ENCODE assay signal across 34 cellular contexts in the genomic region with DNA sequence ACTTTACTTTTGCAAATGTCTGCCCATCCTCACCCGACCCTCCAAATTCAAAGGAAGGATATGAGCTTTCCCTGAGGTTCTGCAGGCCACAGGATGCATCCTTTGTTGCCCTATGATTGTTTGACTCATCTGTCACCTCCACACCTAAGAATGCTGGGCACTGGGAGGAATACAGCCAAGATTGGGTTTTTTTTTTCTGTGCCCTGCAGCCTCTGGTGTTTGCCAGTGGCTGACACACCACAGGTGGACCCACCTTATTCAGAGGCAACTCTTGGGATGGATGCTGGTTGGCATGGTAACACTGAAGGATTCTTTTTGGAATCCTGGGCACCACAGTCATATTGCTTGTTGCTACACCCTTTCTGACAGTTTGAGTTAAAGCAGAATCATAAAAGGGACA. TPM values are rescaled to one million over a fixed set of nuclear protein-coding genes. Genes with fewer than 3 reads are reported as not detected.
"Had no signal": no experiment of that assay in that cellular context is flagged by ENCODE, and none has a peak within 500 bp of the region (broad histone marks: within the 10 kb centered on the region; RNA-seq: fewer than 3 reads in every experiment).

No MANE protein-coding gene starts in this region.

- H2AFZ ChIP-seq: hepatocyte had no signal

- H3K9me3 ChIP-seq: gastrocnemius medialis, pancreas, prostate gland, transverse colon had no signal

- H3K27ac ChIP-seq: epithelial cell of prostate, gastrocnemius medialis, hepatocyte, pancreas, prostate gland, transverse colon had no signal

- DNase-seq: activated CD4-positive, alpha-beta memory T cell treated with anti-CD3 and anti-CD28 coated beads for 36 hours; activated CD4-positive, alpha-beta T cell treated with anti-CD3 and anti-CD28 coated beads, Interleukin-2, amount 10 ng/mL, durations not matched to agents 24 days and 14 days; activated CD4-positive, CD25-positive, alpha-beta regulatory T cell treated with anti-CD3 and anti-CD28 coated beads, Interleukin-2, amount 50 U/mL, for 72 hours; activated CD8-positive, alpha-beta memory T cell treated with anti-CD3 and anti-CD28 coated beads, Interleukin-2, amount 50 U/mL, for 4 hours; activated gamma-delta T cell treated with Interleukin-2 at 50 U/mL for 16 hours; activated naive CD8-positive, alpha-beta T cell treated with anti-CD3 and anti-CD28 coated beads, Interleukin-2, amount 50 U/mL, for 24 hours; activated T-cell treated with anti-CD3 and anti-CD28 coated beads, Interleukin-2, amount 50 U/mL, for 4 hours; amygdala; dermis blood vessel endothelial cell; effector CD4-positive, alpha-beta T cell; gastrocnemius medialis; glutamatergic neuron; left colon; naive thymus-derived CD8-positive, alpha-beta T cell; nucleus accumbens; pancreas; retina; stimulated activated CD4-positive, alpha-beta T cell treated with anti-CD3 and anti-CD28 coated beads, Interleukin-2, amount 100 ng/mL, for 24 hours; stimulated activated naive CD4-positive, alpha-beta T cell treated with Interleukin-2 at 50 U/mL for 16 hours; T-helper 2 cell; transverse colon had no signal

- H3K4me3 Mint-ChIP-seq: activated CD4-positive, alpha-beta memory T cell treated with anti-CD3 and anti-CD28 coated beads for 36 hours; activated CD4-positive, alpha-beta T cell treated with anti-CD3 and anti-CD28 coated beads, Interleukin-2, amount 10 ng/mL, durations not matched to agents 24 days and 14 days; activated naive CD4-positive, alpha-beta T cell treated with anti-CD3 and anti-CD28 coated beads, Interleukin-2, amount 50 U/mL, for 24 hours; activated naive CD8-positive, alpha-beta T cell treated with anti-CD3 and anti-CD28 coated beads, Interleukin-2, amount 50 U/mL, for 24 hours; activated T-cell treated with anti-CD3 and anti-CD28 coated beads, Interleukin-2, amount 50 U/mL, for 4 hours; activated T-helper 17 cell treated with anti-CD3 and anti-CD28 coated beads, Interleukin-2, amount 50 U/mL, for 72 hours; central memory CD8-positive, alpha-beta T cell; memory B cell; naive thymus-derived CD8-positive, alpha-beta T cell; neural crest cell had no signal

- H3K27ac Mint-ChIP-seq: activated CD4-positive, alpha-beta memory T cell treated with anti-CD3 and anti-CD28 coated beads for 36 hours; activated CD4-positive, alpha-beta T cell treated with anti-CD3 and anti-CD28 coated beads, Interleukin-2, amount 10 ng/mL, durations not matched to agents 24 days and 14 days; activated naive CD4-positive, alpha-beta T cell treated with anti-CD3 and anti-CD28 coated beads, Interleukin-2, amount 50 U/mL, for 24 hours; activated naive CD8-positive, alpha-beta T cell treated with anti-CD3 and anti-CD28 coated beads, Interleukin-2, amount 50 U/mL, for 24 hours; activated T-helper 17 cell treated with anti-CD3 and anti-CD28 coated beads, Interleukin-2, amount 50 U/mL, for 72 hours; memory B cell had no signal

- H3K27me3 ChIP-seq: gastrocnemius medialis, hepatocyte, pancreas, transverse colon had no signal

- H3K79me2 ChIP-seq: hepatocyte had no signal

- H3K36me3 Mint-ChIP-seq: naive thymus-derived CD8-positive, alpha-beta T cell had no signal

- H3K4me3 ChIP-seq: gastrocnemius medialis, hepatocyte, pancreas, prostate gland, smooth muscle cell, transverse colon had no signal

- H3K9me3 Mint-ChIP-seq: activated naive CD4-positive, alpha-beta T cell treated with anti-CD3 and anti-CD28 coated beads, Interleukin-2, amount 50 U/mL, for 24 hours; activated naive CD8-positive, alpha-beta T cell treated with anti-CD3 and anti-CD28 coated beads, Interleukin-2, amount 50 U/mL, for 24 hours; activated T-helper 17 cell treated with anti-CD3 and anti-CD28 coated beads, Interleukin-2, amount 50 U/mL, for 72 hours; central memory CD8-positive, alpha-beta T cell; neural crest cell had no signal

- ATAC-seq: activated naive CD8-positive, alpha-beta T cell treated with anti-CD3 and anti-CD28 coated beads, Interleukin-2, amount 50 U/mL, for 24 hours; activated T-cell treated with anti-CD3 and anti-CD28 coated beads, Interleukin-2, amount 50 U/mL, for 4 hours; activated T-helper 17 cell treated with anti-CD3 and anti-CD28 coated beads, Interleukin-2, amount 50 U/mL, for 72 hours; gastrocnemius medialis; left colon; naive thymus-derived CD8-positive, alpha-beta T cell; pancreas had no signal

- H3K4me2 ChIP-seq: hepatocyte, smooth muscle cell had no signal

- H3K4me1 ChIP-seq: gastrocnemius medialis, prostate gland had no signal

- H3K27me3 Mint-ChIP-seq: activated CD4-positive, alpha-beta memory T cell treated with anti-CD3 and anti-CD28 coated beads for 36 hours; activated CD4-positive, alpha-beta T cell treated with anti-CD3 and anti-CD28 coated beads, Interleukin-2, amount 10 ng/mL, durations not matched to agents 24 days and 14 days; activated naive CD4-positive, alpha-beta T cell treated with anti-CD3 and anti-CD28 coated beads, Interleukin-2, amount 50 U/mL, for 24 hours; activated naive CD8-positive, alpha-beta T cell treated with anti-CD3 and anti-CD28 coated beads, Interleukin-2, amount 50 U/mL, for 24 hours; activated T-helper 17 cell treated with anti-CD3 and anti-CD28 coated beads, Interleukin-2, amount 50 U/mL, for 72 hours had no signal

- FAIRE-seq: colon, keratinocyte, pancreas had no signal

- H3K36me3 ChIP-seq: gastrocnemius medialis, pancreas, prostate gland, transverse colon had no signal

RNA-seq across cellular contexts. Expression of a gene that starts 29.7 kb away (rescaled TPM):
- total RNA-seq: activated CD4-positive, alpha-beta memory T cell treated with anti-CD3 and anti-CD28 coated beads for 36 hours; activated CD4-positive, alpha-beta T cell treated with anti-CD3 and anti-CD28 coated beads, Interleukin-2, amount 10 ng/mL, durations not matched to agents 24 days and 14 days; activated CD8-positive, alpha-beta memory T cell treated with anti-CD3 and anti-CD28 coated beads for 36 hours; activated T-helper 17 cell treated with anti-CD3 and anti-CD28 coated beads, Interleukin-2, amount 50 U/mL, for 72 hours; dermis blood vessel endothelial cell; gastrocnemius medialis; naive thymus-derived CD8-positive, alpha-beta T cell; neural crest cell; smooth muscle cell; temporal lobe had no signal
